Comparison of ENCODE assay signal across 21 cellular contexts in the genomic region with DNA sequence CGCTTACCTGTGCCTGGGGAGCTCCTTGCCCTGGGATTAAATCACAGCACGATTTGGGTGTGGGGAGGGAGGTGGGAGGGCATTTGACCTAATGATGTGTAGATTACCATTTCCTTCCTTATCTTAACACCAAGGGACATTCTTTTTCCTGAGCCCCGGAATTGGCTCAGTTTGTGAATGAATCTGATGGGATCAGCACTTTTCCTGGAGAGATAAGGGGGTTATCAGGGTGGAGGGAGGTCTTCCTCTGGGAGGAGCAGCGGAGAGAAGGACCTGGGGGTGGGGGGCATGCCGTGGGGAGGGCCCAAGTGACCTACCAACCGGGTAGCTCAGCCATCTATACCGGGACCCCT.
DNase-seq lines count a peak whose midpoint lies in the region; ATAC-seq, FAIRE-seq and TF ChIP-seq lines count a peak whose summit lies in the region.
"Had no signal": no experiment of that assay in that cellular context is flagged by ENCODE, and none has a peak within 500 bp of the region (broad histone marks: within the 10 kb centered on the region; RNA-seq: fewer than 3 reads in every experiment).

No MANE protein-coding gene starts in this region.

- H3K4me2 ChIP-seq in A549, result no peak overlapping the region; the same call in 2 of the 3 replicates
- no peak overlapping the region for H3K4me2 ChIP-seq in K562 (ENCODE audit: insufficient read depth, low read length)
- H3K4me2 ChIP-seq in mesendoderm (ENCODE audit: low read length), result no peak overlapping the region
- H3K4me2 ChIP-seq: KMS-11 had no signal

- peak overlapping the region; percentile 87 for H3K56ac ChIP-seq in mesendoderm (ENCODE audit: low read length)

- H3K4me3 ChIP-seq in A549, result no peak overlapping the region
- no peak overlapping the region for H3K4me3 ChIP-seq in H7 (ENCODE audit: insufficient read depth, low read depth, low read length)
- no peak overlapping the region for H3K4me3 ChIP-seq in K562
- no peak overlapping the region for H3K4me3 ChIP-seq in mesendoderm (ENCODE audit: low read length)
- H3K4me3 ChIP-seq in brain microvascular endothelial cell (ENCODE audit: low read depth, low read length), result no peak overlapping the region
- H3K4me3 ChIP-seq: GM23248 had no signal

- no peak overlapping the region for H2BK15ac ChIP-seq in mesendoderm (replicated peaks; ENCODE audit: low read depth)

- no peaks in the 10 kb centered on the region for H3K79me1 ChIP-seq in mesendoderm (ENCODE audit: low read length)

- TF ChIP-seq POLR2A in A549 (IDR thresholded peaks at IDR 0.05; ENCODE audit: low read length) (no peak), K562 (conservative IDR thresholded peaks at IDR 0.05) (no peak)

- BruUV-seq in K562 (replicated peaks; lab: Mats Ljungman, UMichigan), result no TSS peak

- no peak overlapping the region for H4K8ac ChIP-seq in mesendoderm (ENCODE audit: low read depth, low read length)

- peaks cover 23% of the 10 kb centered on the region for H3K4me1 Mint-ChIP-seq in activated CD4-positive, alpha-beta memory T cell treated with anti-CD3 and anti-CD28 coated beads, Interleukin-2, amount 10 ng/mL, durations not matched to agents 7 days and 5 days

- no peak overlapping the region for H3K27ac Mint-ChIP-seq in activated CD4-positive, alpha-beta memory T cell treated with anti-CD3 and anti-CD28 coated beads, Interleukin-2, amount 10 ng/mL, durations not matched to agents 7 days and 5 days
- H3K27ac Mint-ChIP-seq: CD4-positive, CD25-positive, alpha-beta regulatory T cell; CD8-positive, alpha-beta memory T cell had no signal

- no peak for ATAC-seq in A549
- no peak for ATAC-seq in K562

- H3K9me3 Mint-ChIP-seq in activated CD4-positive, alpha-beta memory T cell treated with anti-CD3 and anti-CD28 coated beads, Interleukin-2, amount 10 ng/mL, durations not matched to agents 7 days and 5 days, result no peaks in the 10 kb centered on the region
- H3K9me3 Mint-ChIP-seq: CD8-positive, alpha-beta memory T cell had no signal

- no peak overlapping the region for H3K23ac ChIP-seq in mesendoderm (ENCODE audit: low read length)

- peak overlapping the region in 1 of 2 experiments; percentile 46; a peak in 2 of 6 replicates for H3K27ac ChIP-seq in A549
- H3K27ac ChIP-seq in K562 (ENCODE audit: extremely low read depth, low read depth, low read length), result no peak overlapping the region
- peak overlapping the region; percentile 71 for H3K27ac ChIP-seq in mesendoderm (ENCODE audit: low read depth, low read length)
- H3K27ac ChIP-seq in brain microvascular endothelial cell, result no peak overlapping the region
- H3K27ac ChIP-seq: GM23248, KMS-11 had no signal

- WGBS in A549 (ENCODE audit: missing lambda C conversion rate), result 45% methylated on average over 7 of the region's 7 CpGs
- WGBS in K562 (ENCODE audit: insufficient coverage, low coverage, missing lambda C conversion rate), result 15% methylated on average over 3 of the region's 7 CpGs
- no CpG with 5 or more reads among the region's 7 CpGs for WGBS in mesendoderm (ENCODE audit: extremely low coverage, insufficient coverage, low lambda C conversion rate)

- H3K79me2 ChIP-seq in K562 (ENCODE audit: control insufficient read depth, insufficient read depth, low read length) (no peaks in the 10 kb centered on the region), mesendoderm (ENCODE audit: control insufficient read depth, insufficient read depth, low read length) (no peaks in the 10 kb centered on the region)

- in situ Hi-C loops in K562 (cut with MboI) (no loop called here), brain microvascular endothelial cell (cut with HindIII; ENCODE audit: low pct_ligation_motif_present, low sequenced_read_pairs) (no loop called here)

- H3K36me3 ChIP-seq in H7 (replicated peaks; ENCODE audit: control insufficient read depth, insufficient read depth, low read length), result no peaks in the 10 kb centered on the region
- H3K36me3 ChIP-seq in K562 (ENCODE audit: control insufficient read depth, insufficient read depth, low read length), result no peaks in the 10 kb centered on the region
- H3K36me3 ChIP-seq in mesendoderm (ENCODE audit: control insufficient read depth, insufficient read depth, low read length), result no peaks in the 10 kb centered on the region
- no peaks in the 10 kb centered on the region for H3K36me3 ChIP-seq in brain microvascular endothelial cell (replicated peaks)
- H3K36me3 ChIP-seq: BE2C had no signal

- CTCF ChIA-PET in A549 (lab: Yijun Ruan, JAX), result interaction anchor here (0.8 to 1.6 kb wide), 2 partner anchors 15 to 201 kb away, joined by 3 to 5 read pairs; no protein-coding TSS in a partner anchor
- CTCF ChIA-PET in K562 (lab: Yijun Ruan, JAX; ENCODE audit: low intra/inter-chr PET ratio), result no interaction called here
- CTCF ChIA-PET in activated CD4-positive, alpha-beta memory T cell treated with anti-CD3 and anti-CD28 coated beads, Interleukin-2, amount 10 ng/mL, durations not matched to agents 7 days and 5 days (lab: Charles Lee), result no interaction called here
- CTCF ChIA-PET in GM10248 (lab: Yijun Ruan, JAX), result no interaction called here

- no peak overlapping the region for H3K18ac ChIP-seq in mesendoderm (ENCODE audit: low read length)

- no peaks in the 10 kb centered on the region for H3K9me1 ChIP-seq in K562 (ENCODE audit: control insufficient read depth, insufficient read depth, low read length)

- intact Hi-C loops in K562 (cut with micrococcal nuclease), result no loop called here

- FAIRE-seq in A549 (lab: Jason Lieb, UNC) (no peak), K562 (lab: Jason Lieb, UNC) (no peak)
- FAIRE-seq: D721Med, G401.6, GM12892, GM18507, HTR-8/SVneo had no signal

- H3K27me3 Mint-ChIP-seq in activated CD4-positive, alpha-beta memory T cell treated with anti-CD3 and anti-CD28 coated beads, Interleukin-2, amount 10 ng/mL, durations not matched to agents 7 days and 5 days, result peaks cover 17% of the 10 kb centered on the region

- DNase-seq in A549 (ENCODE audit: low read depth in 1 of 2, low spot score in 1 of 2) (no peak), H7 (peak; percentile 39), K562 (ENCODE audit: extremely low read depth in 1 of 4, low spot score in 3 of 4) (no peak), mesendoderm (peak; percentile 97), brain microvascular endothelial cell (no peak), activated T-cell treated with anti-CD3 and anti-CD28 coated beads for 4 hours (no peak), GM10248 (ENCODE audit: extremely low spot score) (no peak)
- DNase-seq in activated CD4-positive, alpha-beta memory T cell treated with anti-CD3 and anti-CD28 coated beads, Interleukin-2, amount 10 ng/mL, durations not matched to agents 7 days and 5 days, result no peak
- DNase-seq: 8988T; BE2C; Caco-2; CD4-positive, CD25-positive, alpha-beta regulatory T cell; CD8-positive, alpha-beta memory T cell; GM23248; HCEC 1CT had no signal

- TF ChIP-seq RAD21 in A549 (conservative IDR thresholded peaks at IDR 0.05 in 1 of 2, IDR thresholded peaks at IDR 0.05 in 1 of 2) (no peak), K562 (CRISPR knock-in tag; conservative IDR thresholded peaks at IDR 0.05 in 1 of 2, IDR thresholded peaks at IDR 0.05 in 1 of 2) (no peak)

- TF ChIP-seq EP300 in A549 (IDR thresholded peaks at IDR 0.05), result no peak
- TF ChIP-seq EP300 in K562 (IDR thresholded peaks at IDR 0.05; ENCODE audit: low read length), result no peak

- peaks cover 36% of the 10 kb centered on the region for H3K4me1 ChIP-seq in A549
- peaks cover 0 to 6% of the 10 kb centered on the region in 2 experiments; a peak in 3 of 5 replicates for H3K4me1 ChIP-seq in K562 (replicated peaks in 1 of 2; ENCODE audit: control insufficient read depth in 2 of 2, insufficient read depth in 2 of 2, low read length in 2 of 2)
- H3K4me1 ChIP-seq in mesendoderm (ENCODE audit: control insufficient read depth, low read depth, low read length), result peaks cover 41% of the 10 kb centered on the region
- H3K4me1 ChIP-seq: Caco-2 had no signal

- peaks cover 5% of the 10 kb centered on the region; the same call in 1 of the 2 replicates for H4K20me1 ChIP-seq in K562 (replicated peaks; ENCODE audit: control insufficient read depth, insufficient read depth, low read length)

- H4K5ac ChIP-seq in mesendoderm (ENCODE audit: low read length), result no peak overlapping the region

- H2BK120ac ChIP-seq in mesendoderm (ENCODE audit: low read depth, low read length), result no peak overlapping the region

- no peak overlapping the region for H3K4me3 Mint-ChIP-seq in activated CD4-positive, alpha-beta memory T cell treated with anti-CD3 and anti-CD28 coated beads, Interleukin-2, amount 10 ng/mL, durations not matched to agents 7 days and 5 days
- H3K4me3 Mint-ChIP-seq: CD4-positive, CD25-positive, alpha-beta regulatory T cell; CD8-positive, alpha-beta memory T cell had no signal

- no peak overlapping the region for H2AFZ ChIP-seq in K562 (ENCODE audit: low read depth, low read length)
- H2AFZ ChIP-seq: GM23248 had no signal

- no peak for TF ChIP-seq CTCF in A549 (IDR thresholded peaks at IDR 0.05)
- no peak for TF ChIP-seq CTCF in K562 (IDR thresholded peaks at IDR 0.05 in 2 of 3, conservative IDR thresholded peaks at IDR 0.05 in 1 of 3; ENCODE audit: insufficient read depth in 2 of 3, low read depth in 1 of 3, low read length in 3 of 3)
- TF ChIP-seq CTCF in brain microvascular endothelial cell (IDR thresholded peaks at IDR 0.05; ENCODE audit: low read depth, low read length, missing control alignments), result no peak
- no peak for TF ChIP-seq CTCF in GM10248 (IDR thresholded peaks at IDR 0.05; ENCODE audit: control extremely low read depth, extremely low read depth, low read depth, missing control alignments)

- H3K27me3 ChIP-seq in H7 (ENCODE audit: control insufficient read depth, insufficient read depth, low read length) (peaks cover 2% of the 10 kb centered on the region), K562 (ENCODE audit: control insufficient read depth in 2 of 2, insufficient read depth in 2 of 2, low read length in 2 of 2) (peaks cover 0 to 33% of the 10 kb centered on the region in 2 experiments; a peak in 4 of 5 replicates), mesendoderm (ENCODE audit: insufficient read depth, low read length, poor library complexity) (no peaks in the 10 kb centered on the region), brain microvascular endothelial cell (replicated peaks) (no peaks in the 10 kb centered on the region)
- H3K27me3 ChIP-seq: BE2C had no signal

- H2BK5ac ChIP-seq in mesendoderm (ENCODE audit: low read length), result peak overlapping the region; percentile 99

- H3K4ac ChIP-seq in mesendoderm (ENCODE audit: low read depth, low read length), result no peak overlapping the region

- H3K9me3 ChIP-seq in A549 (no peaks in the 10 kb centered on the region), K562 (replicated peaks; ENCODE audit: control insufficient read depth, insufficient read depth, low read depth, low read length) (no peaks in the 10 kb centered on the region)
- H3K9me3 ChIP-seq: BE2C, Caco-2 had no signal

- H3K9ac ChIP-seq in K562 (ENCODE audit: insufficient read depth in 1 of 2, low read depth in 2 of 2, low read length in 2 of 2) (no peak overlapping the region), mesendoderm (ENCODE audit: low read length) (peak overlapping the region; percentile 67)
- H3K9ac ChIP-seq: GM23248, KMS-11 had no signal

- POLR2A ChIA-PET in A549 (lab: Yijun Ruan, JAX) (no interaction called here), K562 (lab: Yijun Ruan, JAX) (no interaction called here), GM10248 (lab: Yijun Ruan, JAX) (no interaction called here)
- POLR2A ChIA-PET in activated CD4-positive, alpha-beta memory T cell treated with anti-CD3 and anti-CD28 coated beads, Interleukin-2, amount 10 ng/mL, durations not matched to agents 7 days and 5 days (lab: Charles Lee), result no interaction called here

- peak overlapping the region; percentile 80 for H2AK5ac ChIP-seq in mesendoderm (ENCODE audit: low read length)

- no peaks in the 10 kb centered on the region for H3K36me3 Mint-ChIP-seq in activated CD4-positive, alpha-beta memory T cell treated with anti-CD3 and anti-CD28 coated beads, Interleukin-2, amount 10 ng/mL, durations not matched to agents 7 days and 5 days (ENCODE audit: low read depth)
- H3K36me3 Mint-ChIP-seq: CD4-positive, CD25-positive, alpha-beta regulatory T cell; CD8-positive, alpha-beta memory T cell had no signal

Comparison
In these comparisons a context has a peak if more than half of its experiments do, and no peak if none do; other contexts are left out.
1. DNase-seq: peak in H7 (single experiment) and mesendoderm (single experiment); none in A549 (0 of 2), K562 (0 of 4), brain microvascular endothelial cell (single experiment), activated T-cell treated with anti-CD3 and anti-CD28 coated beads for 4 hours (single experiment), activated CD4-positive, alpha-beta memory T cell treated with anti-CD3 and anti-CD28 coated beads, Interleukin-2, amount 10 ng/mL, durations not matched to agents 7 days and 5 days (single experiment) and GM10248 (single experiment).